ENCODE assay signal across 1 cellular context in the genomic region with DNA sequence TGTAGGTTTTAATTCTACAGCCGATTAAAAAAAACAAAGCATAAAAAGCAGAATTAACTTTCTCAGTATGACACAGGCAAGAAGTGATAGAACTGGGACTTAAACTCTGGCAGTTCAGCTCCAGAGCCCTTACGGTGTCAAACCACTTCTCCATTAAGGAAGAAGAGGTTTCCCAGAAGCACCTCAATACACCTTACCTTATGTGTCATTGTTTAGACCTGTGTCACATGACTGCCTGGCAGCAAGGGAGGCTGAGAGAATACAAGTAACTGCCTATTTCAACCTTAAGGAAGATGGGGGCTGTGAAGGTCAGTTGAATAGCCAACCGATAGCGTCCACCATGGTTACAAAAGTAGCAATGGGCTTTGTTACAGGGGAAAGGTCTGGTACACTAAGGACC.
TF ChIP-seq lines count a peak whose summit lies in the region.

No MANE protein-coding gene starts in this region.

TF ChIP-seq in SK-N-SH treated with all-trans-retinoic acid at 6 μM for 48 hours, 23 proteins besides CTCF, POLR2A, EP300 and RAD21 (continued from another document):
- TF ChIP-seq, protein P1, sequence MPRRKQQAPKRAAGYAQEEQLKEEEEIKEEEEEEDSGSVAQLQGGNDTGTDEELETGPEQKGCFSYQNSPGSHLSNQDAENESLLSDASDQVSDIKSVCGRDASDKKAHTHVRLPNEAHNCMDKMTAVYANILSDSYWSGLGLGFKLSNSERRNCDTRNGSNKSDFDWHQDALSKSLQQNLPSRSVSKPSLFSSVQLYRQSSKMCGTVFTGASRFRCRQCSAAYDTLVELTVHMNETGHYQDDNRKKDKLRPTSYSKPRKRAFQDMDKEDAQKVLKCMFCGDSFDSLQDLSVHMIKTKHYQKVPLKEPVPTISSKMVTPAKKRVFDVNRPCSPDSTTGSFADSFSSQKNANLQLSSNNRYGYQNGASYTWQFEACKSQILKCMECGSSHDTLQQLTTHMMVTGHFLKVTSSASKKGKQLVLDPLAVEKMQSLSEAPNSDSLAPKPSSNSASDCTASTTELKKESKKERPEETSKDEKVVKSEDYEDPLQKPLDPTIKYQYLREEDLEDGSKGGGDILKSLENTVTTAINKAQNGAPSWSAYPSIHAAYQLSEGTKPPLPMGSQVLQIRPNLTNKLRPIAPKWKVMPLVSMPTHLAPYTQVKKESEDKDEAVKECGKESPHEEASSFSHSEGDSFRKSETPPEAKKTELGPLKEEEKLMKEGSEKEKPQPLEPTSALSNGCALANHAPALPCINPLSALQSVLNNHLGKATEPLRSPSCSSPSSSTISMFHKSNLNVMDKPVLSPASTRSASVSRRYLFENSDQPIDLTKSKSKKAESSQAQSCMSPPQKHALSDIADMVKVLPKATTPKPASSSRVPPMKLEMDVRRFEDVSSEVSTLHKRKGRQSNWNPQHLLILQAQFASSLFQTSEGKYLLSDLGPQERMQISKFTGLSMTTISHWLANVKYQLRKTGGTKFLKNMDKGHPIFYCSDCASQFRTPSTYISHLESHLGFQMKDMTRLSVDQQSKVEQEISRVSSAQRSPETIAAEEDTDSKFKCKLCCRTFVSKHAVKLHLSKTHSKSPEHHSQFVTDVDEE (CRISPR knock-in tag; IDR thresholded peaks at IDR 0.05): no peak
- TF ChIP-seq ZFP3 (CRISPR knock-in tag; IDR thresholded peaks at IDR 0.05): no peak
- TF ChIP-seq TOX (CRISPR knock-in tag; IDR thresholded peaks at IDR 0.05; ENCODE audit: borderline replicate concordance): no peak
- no peak for TF ChIP-seq ZFP30 (CRISPR knock-in tag; IDR thresholded peaks at IDR 0.05)
- no peak for TF ChIP-seq ZNF565 (CRISPR knock-in tag; conservative IDR thresholded peaks at IDR 0.05; ENCODE audit: low read depth)
- no peak for TF ChIP-seq PPARA (CRISPR knock-in tag; IDR thresholded peaks at IDR 0.05; ENCODE audit: borderline replicate concordance)
- no peak for TF ChIP-seq ZC3H10 (CRISPR knock-in tag; IDR thresholded peaks at IDR 0.05)
- no peak for TF ChIP-seq ZNF8 (CRISPR knock-in tag; IDR thresholded peaks at IDR 0.05)
